1 cellular context compared by ENCODE assay signal in the genomic region with DNA sequence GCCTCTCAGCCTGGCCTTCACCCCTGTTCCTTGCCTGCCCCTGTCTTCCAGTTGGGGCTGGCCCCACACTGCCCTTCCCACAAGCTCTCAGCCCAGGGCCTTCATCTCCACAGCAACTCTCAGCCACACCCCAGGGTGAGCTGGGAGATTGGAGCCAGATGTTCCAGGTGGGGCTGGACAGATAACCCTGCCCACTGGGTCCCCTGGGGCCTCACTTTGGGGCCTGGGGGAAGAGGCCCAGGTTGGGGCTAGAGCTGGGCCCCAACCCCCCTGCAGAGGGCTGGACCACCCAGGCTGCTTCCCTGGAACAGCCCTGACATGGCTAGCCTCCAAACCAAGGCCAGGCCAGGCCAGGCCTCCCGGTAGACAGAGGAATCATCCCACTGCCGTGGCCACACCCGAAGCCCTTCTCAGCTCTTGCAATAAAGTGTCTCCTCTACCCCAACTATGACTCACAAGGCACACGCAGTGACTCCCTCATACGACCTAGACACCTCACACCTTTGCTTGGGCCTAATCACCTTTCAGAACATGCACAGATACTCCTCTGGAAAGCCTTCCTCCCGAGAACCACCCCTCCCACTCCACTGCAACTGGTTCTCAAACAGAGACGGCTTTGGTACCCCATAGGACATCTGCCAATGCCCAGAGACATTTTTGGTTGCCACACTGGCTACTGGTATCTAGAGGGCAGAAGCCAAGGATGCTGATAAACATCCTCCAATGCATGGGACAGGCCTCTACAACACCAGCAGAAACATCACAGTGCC.
TF ChIP-seq lines count a peak whose summit lies in the region.

No MANE protein-coding gene starts in this region.

TF ChIP-seq in K562, 482 proteins besides CTCF, POLR2A, EP300 and RAD21 (continued from another document and continues in another):
- TF ChIP-seq MTA2 (IDR thresholded peaks at IDR 0.05; ENCODE audit: low read depth) (peak; percentile 89), HDAC6 (IDR thresholded peaks at IDR 0.05; ENCODE audit: low read depth, low read length) (no peak), LARP7 (IDR thresholded peaks at IDR 0.05) (no peak), PPARD (CRISPR knock-in tag; IDR thresholded peaks at IDR 0.05) (no peak), SMARCC2 (IDR thresholded peaks at IDR 0.05; ENCODE audit: low read depth) (peak; percentile 88; the same call in 1 of the 2 replicates), ZNF717 (CRISPR knock-in tag; IDR thresholded peaks at IDR 0.05) (no peak), KLF16 (IDR thresholded peaks at IDR 0.05) (peak; percentile 95), DIDO1 (tag; IDR thresholded peaks at IDR 0.05; ENCODE audit: low read depth) (no peak), MTF1 (CRISPR knock-in tag; IDR thresholded peaks at IDR 0.05; ENCODE audit: borderline replicate concordance) (no peak), ZKSCAN1 (IDR thresholded peaks at IDR 0.05; ENCODE audit: low read depth, low read length) (peak; percentile 83), RHOXF2B (CRISPR knock-in tag; conservative IDR thresholded peaks at IDR 0.05) (no peak), ARID2 (IDR thresholded peaks at IDR 0.05) (no peak), ILK (tag; IDR thresholded peaks at IDR 0.05; ENCODE audit: borderline replicate concordance, low read depth) (no peak), ZNF589 (CRISPR knock-in tag; IDR thresholded peaks at IDR 0.05; ENCODE audit: low read depth) (peak; percentile 86), ZEB2 (IDR thresholded peaks at IDR 0.05) (peak; percentile 99), HDAC3 (IDR thresholded peaks at IDR 0.05; ENCODE audit: borderline replicate concordance, partially characterized antibody) (no peak), MYC (IDR thresholded peaks at IDR 0.05; ENCODE audit: low read depth, low read length) (peak; percentile 62), MYC (CRISPR knock-in tag; IDR thresholded peaks at IDR 0.05; ENCODE audit: borderline replicate concordance, low read depth) (no peak), MCM3 (IDR thresholded peaks at IDR 0.05) (no peak), ZNF431 (CRISPR knock-in tag; IDR thresholded peaks at IDR 0.05) (no peak), SIRT6 (IDR thresholded peaks at IDR 0.05; ENCODE audit: low read depth, low read length) (no peak), CSDE1 (IDR thresholded peaks at IDR 0.05) (no peak), NFIC (IDR thresholded peaks at IDR 0.05) (peak; percentile 91), ZNF764 (CRISPR knock-in tag; IDR thresholded peaks at IDR 0.05; ENCODE audit: low read depth) (no peak), DNMT1 (IDR thresholded peaks at IDR 0.05) (no peak), CC2D1A (IDR thresholded peaks at IDR 0.05) (peak; percentile 92; the same call in 1 of the 2 replicates), HDAC1 (IDR thresholded peaks at IDR 0.05) (peak in 1 of 2 experiments; percentile 91; a peak in 3 of 4 replicates), SRSF7 (optimal IDR thresholded peaks at IDR 0.05; ENCODE audit: low read depth, low read length) (no peak), NR2C2 (CRISPR knock-in tag; IDR thresholded peaks at IDR 0.05) (no peak), NR2C2 (tag; IDR thresholded peaks at IDR 0.05) (peak; percentile 45; the same call in 1 of the 2 replicates)
- TF ChIP-seq, protein P1, sequence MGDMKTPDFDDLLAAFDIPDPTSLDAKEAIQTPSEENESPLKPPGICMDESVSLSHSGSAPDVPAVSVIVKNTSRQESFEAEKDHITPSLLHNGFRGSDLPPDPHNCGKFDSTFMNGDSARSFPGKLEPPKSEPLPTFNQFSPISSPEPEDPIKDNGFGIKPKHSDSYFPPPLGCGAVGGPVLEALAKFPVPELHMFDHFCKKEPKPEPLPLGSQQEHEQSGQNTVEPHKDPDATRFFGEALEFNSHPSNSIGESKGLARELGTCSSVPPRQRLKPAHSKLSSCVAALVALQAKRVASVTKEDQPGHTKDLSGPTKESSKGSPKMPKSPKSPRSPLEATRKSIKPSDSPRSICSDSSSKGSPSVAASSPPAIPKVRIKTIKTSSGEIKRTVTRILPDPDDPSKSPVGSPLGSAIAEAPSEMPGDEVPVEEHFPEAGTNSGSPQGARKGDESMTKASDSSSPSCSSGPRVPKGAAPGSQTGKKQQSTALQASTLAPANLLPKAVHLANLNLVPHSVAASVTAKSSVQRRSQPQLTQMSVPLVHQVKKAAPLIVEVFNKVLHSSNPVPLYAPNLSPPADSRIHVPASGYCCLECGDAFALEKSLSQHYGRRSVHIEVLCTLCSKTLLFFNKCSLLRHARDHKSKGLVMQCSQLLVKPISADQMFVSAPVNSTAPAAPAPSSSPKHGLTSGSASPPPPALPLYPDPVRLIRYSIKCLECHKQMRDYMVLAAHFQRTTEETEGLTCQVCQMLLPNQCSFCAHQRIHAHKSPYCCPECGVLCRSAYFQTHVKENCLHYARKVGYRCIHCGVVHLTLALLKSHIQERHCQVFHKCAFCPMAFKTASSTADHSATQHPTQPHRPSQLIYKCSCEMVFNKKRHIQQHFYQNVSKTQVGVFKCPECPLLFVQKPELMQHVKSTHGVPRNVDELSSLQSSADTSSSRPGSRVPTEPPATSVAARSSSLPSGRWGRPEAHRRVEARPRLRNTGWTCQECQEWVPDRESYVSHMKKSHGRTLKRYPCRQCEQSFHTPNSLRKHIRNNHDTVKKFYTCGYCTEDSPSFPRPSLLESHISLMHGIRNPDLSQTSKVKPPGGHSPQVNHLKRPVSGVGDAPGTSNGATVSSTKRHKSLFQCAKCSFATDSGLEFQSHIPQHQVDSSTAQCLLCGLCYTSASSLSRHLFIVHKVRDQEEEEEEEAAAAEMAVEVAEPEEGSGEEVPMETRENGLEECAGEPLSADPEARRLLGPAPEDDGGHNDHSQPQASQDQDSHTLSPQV (IDR thresholded peaks at IDR 0.05): peak; percentile 96
- TF ChIP-seq, protein P2, sequence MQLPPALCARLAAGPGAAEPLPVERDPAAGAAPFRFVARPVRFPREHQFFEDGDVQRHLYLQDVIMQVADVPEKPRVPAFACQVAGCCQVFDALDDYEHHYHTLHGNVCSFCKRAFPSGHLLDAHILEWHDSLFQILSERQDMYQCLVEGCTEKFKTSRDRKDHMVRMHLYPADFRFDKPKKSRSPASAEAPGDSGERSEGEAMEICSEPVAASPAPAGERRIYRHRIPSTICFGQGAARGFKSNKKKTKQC (CRISPR knock-in tag; IDR thresholded peaks at IDR 0.05): no peak
- TF ChIP-seq, protein P3, sequence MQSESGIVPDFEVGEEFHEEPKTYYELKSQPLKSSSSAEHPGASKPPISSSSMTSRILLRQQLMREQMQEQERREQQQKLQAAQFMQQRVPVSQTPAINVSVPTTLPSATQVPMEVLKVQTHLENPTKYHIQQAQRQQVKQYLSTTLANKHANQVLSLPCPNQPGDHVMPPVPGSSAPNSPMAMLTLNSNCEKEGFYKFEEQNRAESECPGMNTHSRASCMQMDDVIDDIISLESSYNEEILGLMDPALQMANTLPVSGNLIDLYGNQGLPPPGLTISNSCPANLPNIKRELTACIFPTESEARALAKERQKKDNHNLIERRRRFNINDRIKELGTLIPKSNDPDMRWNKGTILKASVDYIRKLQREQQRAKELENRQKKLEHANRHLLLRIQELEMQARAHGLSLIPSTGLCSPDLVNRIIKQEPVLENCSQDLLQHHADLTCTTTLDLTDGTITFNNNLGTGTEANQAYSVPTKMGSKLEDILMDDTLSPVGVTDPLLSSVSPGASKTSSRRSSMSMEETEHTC (IDR thresholded peaks at IDR 0.05): no peak
- TF ChIP-seq, protein P4, sequence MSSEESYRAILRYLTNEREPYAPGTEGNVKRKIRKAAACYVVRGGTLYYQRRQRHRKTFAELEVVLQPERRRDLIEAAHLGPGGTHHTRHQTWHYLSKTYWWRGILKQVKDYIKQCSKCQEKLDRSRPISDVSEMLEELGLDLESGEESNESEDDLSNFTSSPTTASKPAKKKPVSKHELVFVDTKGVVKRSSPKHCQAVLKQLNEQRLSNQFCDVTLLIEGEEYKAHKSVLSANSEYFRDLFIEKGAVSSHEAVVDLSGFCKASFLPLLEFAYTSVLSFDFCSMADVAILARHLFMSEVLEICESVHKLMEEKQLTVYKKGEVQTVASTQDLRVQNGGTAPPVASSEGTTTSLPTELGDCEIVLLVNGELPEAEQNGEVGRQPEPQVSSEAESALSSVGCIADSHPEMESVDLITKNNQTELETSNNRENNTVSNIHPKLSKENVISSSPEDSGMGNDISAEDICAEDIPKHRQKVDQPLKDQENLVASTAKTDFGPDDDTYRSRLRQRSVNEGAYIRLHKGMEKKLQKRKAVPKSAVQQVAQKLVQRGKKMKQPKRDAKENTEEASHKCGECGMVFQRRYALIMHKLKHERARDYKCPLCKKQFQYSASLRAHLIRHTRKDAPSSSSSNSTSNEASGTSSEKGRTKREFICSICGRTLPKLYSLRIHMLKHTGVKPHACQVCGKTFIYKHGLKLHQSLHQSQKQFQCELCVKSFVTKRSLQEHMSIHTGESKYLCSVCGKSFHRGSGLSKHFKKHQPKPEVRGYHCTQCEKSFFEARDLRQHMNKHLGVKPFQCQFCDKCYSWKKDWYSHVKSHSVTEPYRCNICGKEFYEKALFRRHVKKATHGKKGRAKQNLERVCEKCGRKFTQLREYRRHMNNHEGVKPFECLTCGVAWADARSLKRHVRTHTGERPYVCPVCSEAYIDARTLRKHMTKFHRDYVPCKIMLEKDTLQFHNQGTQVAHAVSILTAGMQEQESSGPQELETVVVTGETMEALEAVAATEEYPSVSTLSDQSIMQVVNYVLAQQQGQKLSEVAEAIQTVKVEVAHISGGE (CRISPR knock-in tag; IDR thresholded peaks at IDR 0.05): peak in 1 of 3 experiments; percentile 76; a peak in 2 of 6 replicates
- TF ChIP-seq, protein P5, sequence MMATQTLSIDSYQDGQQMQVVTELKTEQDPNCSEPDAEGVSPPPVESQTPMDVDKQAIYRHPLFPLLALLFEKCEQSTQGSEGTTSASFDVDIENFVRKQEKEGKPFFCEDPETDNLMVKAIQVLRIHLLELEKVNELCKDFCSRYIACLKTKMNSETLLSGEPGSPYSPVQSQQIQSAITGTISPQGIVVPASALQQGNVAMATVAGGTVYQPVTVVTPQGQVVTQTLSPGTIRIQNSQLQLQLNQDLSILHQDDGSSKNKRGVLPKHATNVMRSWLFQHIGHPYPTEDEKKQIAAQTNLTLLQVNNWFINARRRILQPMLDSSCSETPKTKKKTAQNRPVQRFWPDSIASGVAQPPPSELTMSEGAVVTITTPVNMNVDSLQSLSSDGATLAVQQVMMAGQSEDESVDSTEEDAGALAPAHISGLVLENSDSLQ (IDR thresholded peaks at IDR 0.05): no peak; the same call in 1 of the 2 replicates
- TF ChIP-seq, protein P6, sequence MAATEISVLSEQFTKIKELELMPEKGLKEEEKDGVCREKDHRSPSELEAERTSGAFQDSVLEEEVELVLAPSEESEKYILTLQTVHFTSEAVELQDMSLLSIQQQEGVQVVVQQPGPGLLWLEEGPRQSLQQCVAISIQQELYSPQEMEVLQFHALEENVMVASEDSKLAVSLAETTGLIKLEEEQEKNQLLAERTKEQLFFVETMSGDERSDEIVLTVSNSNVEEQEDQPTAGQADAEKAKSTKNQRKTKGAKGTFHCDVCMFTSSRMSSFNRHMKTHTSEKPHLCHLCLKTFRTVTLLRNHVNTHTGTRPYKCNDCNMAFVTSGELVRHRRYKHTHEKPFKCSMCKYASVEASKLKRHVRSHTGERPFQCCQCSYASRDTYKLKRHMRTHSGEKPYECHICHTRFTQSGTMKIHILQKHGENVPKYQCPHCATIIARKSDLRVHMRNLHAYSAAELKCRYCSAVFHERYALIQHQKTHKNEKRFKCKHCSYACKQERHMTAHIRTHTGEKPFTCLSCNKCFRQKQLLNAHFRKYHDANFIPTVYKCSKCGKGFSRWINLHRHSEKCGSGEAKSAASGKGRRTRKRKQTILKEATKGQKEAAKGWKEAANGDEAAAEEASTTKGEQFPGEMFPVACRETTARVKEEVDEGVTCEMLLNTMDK (IDR thresholded peaks at IDR 0.05; ENCODE audit: borderline replicate concordance, insufficient read depth, low read depth, low read length, poor library complexity, severe bottlenecking): no peak
- TF ChIP-seq, protein P7, sequence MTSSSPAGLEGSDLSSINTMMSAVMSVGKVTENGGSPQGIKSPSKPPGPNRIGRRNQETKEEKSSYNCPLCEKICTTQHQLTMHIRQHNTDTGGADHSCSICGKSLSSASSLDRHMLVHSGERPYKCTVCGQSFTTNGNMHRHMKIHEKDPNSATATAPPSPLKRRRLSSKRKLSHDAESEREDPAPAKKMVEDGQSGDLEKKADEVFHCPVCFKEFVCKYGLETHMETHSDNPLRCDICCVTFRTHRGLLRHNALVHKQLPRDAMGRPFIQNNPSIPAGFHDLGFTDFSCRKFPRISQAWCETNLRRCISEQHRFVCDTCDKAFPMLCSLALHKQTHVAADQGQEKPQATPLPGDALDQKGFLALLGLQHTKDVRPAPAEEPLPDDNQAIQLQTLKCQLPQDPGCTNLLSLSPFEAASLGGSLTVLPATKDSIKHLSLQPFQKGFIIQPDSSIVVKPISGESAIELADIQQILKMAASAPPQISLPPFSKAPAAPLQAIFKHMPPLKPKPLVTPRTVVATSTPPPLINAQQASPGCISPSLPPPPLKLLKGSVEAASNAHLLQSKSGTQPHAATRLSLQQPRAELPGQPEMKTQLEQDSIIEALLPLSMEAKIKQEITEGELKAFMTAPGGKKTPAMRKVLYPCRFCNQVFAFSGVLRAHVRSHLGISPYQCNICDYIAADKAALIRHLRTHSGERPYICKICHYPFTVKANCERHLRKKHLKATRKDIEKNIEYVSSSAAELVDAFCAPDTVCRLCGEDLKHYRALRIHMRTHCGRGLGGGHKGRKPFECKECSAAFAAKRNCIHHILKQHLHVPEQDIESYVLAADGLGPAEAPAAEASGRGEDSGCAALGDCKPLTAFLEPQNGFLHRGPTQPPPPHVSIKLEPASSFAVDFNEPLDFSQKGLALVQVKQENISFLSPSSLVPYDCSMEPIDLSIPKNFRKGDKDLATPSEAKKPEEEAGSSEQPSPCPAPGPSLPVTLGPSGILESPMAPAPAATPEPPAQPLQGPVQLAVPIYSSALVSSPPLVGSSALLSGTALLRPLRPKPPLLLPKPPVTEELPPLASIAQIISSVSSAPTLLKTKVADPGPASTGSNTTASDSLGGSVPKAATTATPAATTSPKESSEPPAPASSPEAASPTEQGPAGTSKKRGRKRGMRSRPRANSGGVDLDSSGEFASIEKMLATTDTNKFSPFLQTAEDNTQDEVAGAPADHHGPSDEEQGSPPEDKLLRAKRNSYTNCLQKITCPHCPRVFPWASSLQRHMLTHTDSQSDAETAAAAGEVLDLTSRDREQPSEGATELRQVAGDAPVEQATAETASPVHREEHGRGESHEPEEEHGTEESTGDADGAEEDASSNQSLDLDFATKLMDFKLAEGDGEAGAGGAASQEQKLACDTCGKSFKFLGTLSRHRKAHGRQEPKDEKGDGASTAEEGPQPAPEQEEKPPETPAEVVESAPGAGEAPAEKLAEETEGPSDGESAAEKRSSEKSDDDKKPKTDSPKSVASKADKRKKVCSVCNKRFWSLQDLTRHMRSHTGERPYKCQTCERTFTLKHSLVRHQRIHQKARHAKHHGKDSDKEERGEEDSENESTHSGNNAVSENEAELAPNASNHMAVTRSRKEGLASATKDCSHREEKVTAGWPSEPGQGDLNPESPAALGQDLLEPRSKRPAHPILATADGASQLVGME (CRISPR knock-in tag; IDR thresholded peaks at IDR 0.05): peak; percentile 12; the same call in 1 of the 2 replicates
- TF ChIP-seq, protein P8, sequence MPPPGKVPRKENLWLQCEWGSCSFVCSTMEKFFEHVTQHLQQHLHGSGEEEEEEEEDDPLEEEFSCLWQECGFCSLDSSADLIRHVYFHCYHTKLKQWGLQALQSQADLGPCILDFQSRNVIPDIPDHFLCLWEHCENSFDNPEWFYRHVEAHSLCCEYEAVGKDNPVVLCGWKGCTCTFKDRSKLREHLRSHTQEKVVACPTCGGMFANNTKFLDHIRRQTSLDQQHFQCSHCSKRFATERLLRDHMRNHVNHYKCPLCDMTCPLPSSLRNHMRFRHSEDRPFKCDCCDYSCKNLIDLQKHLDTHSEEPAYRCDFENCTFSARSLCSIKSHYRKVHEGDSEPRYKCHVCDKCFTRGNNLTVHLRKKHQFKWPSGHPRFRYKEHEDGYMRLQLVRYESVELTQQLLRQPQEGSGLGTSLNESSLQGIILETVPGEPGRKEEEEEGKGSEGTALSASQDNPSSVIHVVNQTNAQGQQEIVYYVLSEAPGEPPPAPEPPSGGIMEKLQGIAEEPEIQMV (tag; conservative IDR thresholded peaks at IDR 0.05; ENCODE audit: low read depth): no peak
